Comparison of ENCODE assay signal across 14 cellular contexts in the genomic region with DNA sequence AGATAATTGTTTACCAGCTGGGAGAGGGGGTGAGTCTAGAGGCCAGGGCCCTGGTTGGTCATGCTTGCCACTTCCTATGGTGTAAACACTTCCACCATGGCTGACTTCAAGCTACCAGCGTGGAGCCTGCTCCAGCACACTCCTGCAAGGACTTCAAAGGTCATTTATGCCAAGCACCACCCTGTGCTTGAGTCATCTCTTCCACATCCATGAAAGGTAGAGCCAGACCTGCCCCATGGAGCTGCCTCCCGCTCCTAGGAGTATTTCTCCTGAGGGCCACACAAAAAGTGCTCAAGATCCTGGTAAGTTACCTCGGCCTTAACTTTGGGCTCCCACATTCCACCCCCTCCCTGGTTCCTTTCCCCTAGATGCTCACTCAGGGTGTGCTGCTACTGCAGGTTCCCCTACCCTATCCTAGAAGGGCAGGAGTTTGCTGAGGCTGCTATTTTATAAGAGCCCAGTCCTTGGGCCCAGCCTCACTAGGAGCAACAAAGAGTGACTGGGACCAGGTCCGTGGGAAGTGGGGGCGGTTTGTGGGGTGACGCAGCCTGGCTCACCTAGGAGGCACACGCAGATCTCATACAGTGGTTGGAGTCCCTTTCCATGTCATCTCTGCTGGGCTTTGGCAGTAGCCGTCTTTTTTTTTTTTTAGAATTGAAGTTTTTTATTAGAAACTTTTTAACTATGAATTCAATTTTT. TPM values are rescaled to one million over a fixed set of nuclear protein-coding genes. Genes with fewer than 3 reads are reported as not detected.
DNase-seq lines count a peak whose midpoint lies in the region; ATAC-seq and TF ChIP-seq lines count a peak whose summit lies in the region.
"Had no signal": no experiment of that assay in that cellular context is flagged by ENCODE, and none has a peak within 500 bp of the region (broad histone marks: within the 10 kb centered on the region; RNA-seq: fewer than 3 reads in every experiment).

No MANE protein-coding gene starts in this region.

- no peaks in the 10 kb centered on the region for H3K27me3 ChIP-seq in fibroblast of lung (ENCODE audit: control insufficient read depth, insufficient read depth, low read length)
- H3K27me3 ChIP-seq: transverse colon had no signal

- no peaks in the 10 kb centered on the region for H4K20me1 ChIP-seq in fibroblast of lung (ENCODE audit: control insufficient read depth, extremely low read depth, insufficient read depth, low read length)

- no peak overlapping the region for H3K4me3 Mint-ChIP-seq in activated CD4-positive, alpha-beta T cell treated with anti-CD3 and anti-CD28 coated beads for 36 hours
- no peak overlapping the region for H3K4me3 Mint-ChIP-seq in T-helper 2 cell treated with Interferon-gamma antibody and Interleukin-4, amounts not matched to agents 5 μg/mL and 100 μg/mL, for 36 hours

- CTCF ChIA-PET in activated CD4-positive, alpha-beta T cell treated with anti-CD3 and anti-CD28 coated beads for 36 hours (lab: Charles Lee) = interaction anchor here (1.2 to 1.6 kb wide), 3 partner anchors 17 to 106 kb away, joined by 3 to 5 read pairs (median 4); no protein-coding TSS in a partner anchor

- peak; percentile 57 for ATAC-seq in activated CD4-positive, alpha-beta T cell treated with anti-CD3 and anti-CD28 coated beads for 36 hours
- ATAC-seq in HG03442 (IDR thresholded peaks at IDR 0.05; ENCODE audit: unreplicated experiment) = no peak
- no peak for ATAC-seq in HG03159 (IDR thresholded peaks at IDR 0.05; ENCODE audit: unreplicated experiment)

- H3K9me3 ChIP-seq in fibroblast of lung (ENCODE audit: control insufficient read depth, insufficient read depth, low read depth, low read length) = no peaks in the 10 kb centered on the region
- H3K9me3 ChIP-seq: lower lobe of right lung, transverse colon had no signal

- H3K9me3 Mint-ChIP-seq in activated CD4-positive, alpha-beta T cell treated with anti-CD3 and anti-CD28 coated beads for 36 hours (ENCODE audit: low read depth) = no peaks in the 10 kb centered on the region
- H3K9me3 Mint-ChIP-seq in T-helper 2 cell treated with Interferon-gamma antibody and Interleukin-4, amounts not matched to agents 5 μg/mL and 100 μg/mL, for 36 hours = no peaks in the 10 kb centered on the region

- peak overlapping the region; percentile 19 for H3K4me2 ChIP-seq in fibroblast of lung (ENCODE audit: extremely low read depth, insufficient read depth, low read length)
- H3K4me2 ChIP-seq: KMS-11 had no signal

- POLR2A ChIA-PET in activated CD4-positive, alpha-beta T cell treated with anti-CD3 and anti-CD28 coated beads for 36 hours (lab: Charles Lee) = no interaction called here

- DNase-seq in activated CD4-positive, alpha-beta T cell treated with anti-CD3 and anti-CD28 coated beads for 36 hours = peak; percentile 63
- no peak for DNase-seq in activated CD4-positive, alpha-beta T cell treated with anti-CD3 and anti-CD28 coated beads, Interleukin-2, amount 50 U/mL, for 1 hour
- DNase-seq in T-helper 2 cell treated with Interferon-gamma antibody and Interleukin-4, amounts not matched to agents 5 μg/mL and 100 μg/mL, for 36 hours (ENCODE audit: low spot score) = peak; percentile 51
- DNase-seq in fibroblast of lung (ENCODE audit: low read depth in 2 of 2) (peak in 1 of 2 donors; percentile 81), NCI-H1092 treated with DMSO at 0.1 percent for 48 hours (lab: John Stamatoyannopoulos, UW) (no peak)
- DNase-seq in stimulated activated CD4-positive, alpha-beta T cell treated with anti-CD3 and anti-CD28 coated beads, TNF-alpha, amount 100 ng/mL, for 24 hours (ENCODE audit: low read depth in 3 of 3) = peak in 2 of 3 experiments; percentile 7 to 43
- DNase-seq: lower lobe of right lung, NCI-H82, transverse colon had no signal

- no peak overlapping the region for H3K9ac ChIP-seq in fibroblast of lung (ENCODE audit: insufficient read depth, low read length)
- H3K9ac ChIP-seq: KMS-11 had no signal

- H3K27me3 Mint-ChIP-seq in activated CD4-positive, alpha-beta T cell treated with anti-CD3 and anti-CD28 coated beads for 36 hours = peaks cover 12% of the 10 kb centered on the region
- no peaks in the 10 kb centered on the region for H3K27me3 Mint-ChIP-seq in T-helper 2 cell treated with Interferon-gamma antibody and Interleukin-4, amounts not matched to agents 5 μg/mL and 100 μg/mL, for 36 hours (ENCODE audit: low read depth)

- peak overlapping the region; percentile 43 for H3K27ac ChIP-seq in fibroblast of lung (ENCODE audit: insufficient read depth, low read length)
- H3K27ac ChIP-seq: KMS-11, lower lobe of right lung had no signal

- intact Hi-C loops in activated CD4-positive, alpha-beta T cell treated with anti-CD3 and anti-CD28 coated beads for 36 hours (cut with DNase I, micrococcal nuclease) = loop anchor here in 1 of 2 experiments (2.0 kb wide), 1 partner anchor 50 kb away; no protein-coding TSS in a partner anchor

- H2AFZ ChIP-seq in fibroblast of lung (ENCODE audit: low read length) = no peak overlapping the region

- H3K4me1 Mint-ChIP-seq in activated CD4-positive, alpha-beta T cell treated with anti-CD3 and anti-CD28 coated beads for 36 hours = peaks cover 34% of the 10 kb centered on the region
- H3K4me1 Mint-ChIP-seq in T-helper 2 cell treated with Interferon-gamma antibody and Interleukin-4, amounts not matched to agents 5 μg/mL and 100 μg/mL, for 36 hours (ENCODE audit: low read depth) = peaks cover 3% of the 10 kb centered on the region

- peak overlapping the region in 1 of 4 experiments; percentile 4 for H3K4me3 ChIP-seq in fibroblast of lung (replicated peaks in 1 of 4; ENCODE audit: control extremely low read depth in 1 of 4, insufficient read depth in 1 of 4, low read depth in 3 of 4, low read length in 4 of 4)
- H3K4me3 ChIP-seq: transverse colon had no signal

- TF ChIP-seq CTCF in fibroblast of lung (conservative IDR thresholded peaks at IDR 0.05 in 1 of 2, IDR thresholded peaks at IDR 0.05 in 1 of 2; ENCODE audit: low read depth in 1 of 2, low read length in 2 of 2) = no peak

- peaks cover 19% of the 10 kb centered on the region for H3K4me1 ChIP-seq in fibroblast of lung (ENCODE audit: control insufficient read depth, extremely low read depth, insufficient read depth, low read length)

- H3K79me2 ChIP-seq in fibroblast of lung (ENCODE audit: control insufficient read depth, insufficient read depth, low read length) = no peaks in the 10 kb centered on the region

- no peak overlapping the region for H3K27ac Mint-ChIP-seq in activated CD4-positive, alpha-beta T cell treated with anti-CD3 and anti-CD28 coated beads for 36 hours
- no peak overlapping the region for H3K27ac Mint-ChIP-seq in T-helper 2 cell treated with Interferon-gamma antibody and Interleukin-4, amounts not matched to agents 5 μg/mL and 100 μg/mL, for 36 hours

- H3K36me3 Mint-ChIP-seq in activated CD4-positive, alpha-beta T cell treated with anti-CD3 and anti-CD28 coated beads for 36 hours (ENCODE audit: low read depth) = no peaks in the 10 kb centered on the region
- no peaks in the 10 kb centered on the region for H3K36me3 Mint-ChIP-seq in T-helper 2 cell treated with Interferon-gamma antibody and Interleukin-4, amounts not matched to agents 5 μg/mL and 100 μg/mL, for 36 hours (ENCODE audit: low read depth)

- no peaks in the 10 kb centered on the region for H3K36me3 ChIP-seq in fibroblast of lung (ENCODE audit: control insufficient read depth, insufficient read depth, low read length)
- H3K36me3 ChIP-seq: lower lobe of right lung, transverse colon had no signal

RNA-seq across cellular contexts. Expression of a gene that starts 2.4 kb away (rescaled TPM):
- total RNA-seq in activated CD4-positive, alpha-beta T cell treated with anti-CD3 and anti-CD28 coated beads for 36 hours = not detected
- total RNA-seq in fibroblast of lung = 5.4 and 9.1 TPM in 2 replicates
- polyA plus RNA-seq in fibroblast of lung = 15.5 and 20.1 TPM in 2 replicates
- 13.6 and 17.8 TPM in 2 replicates for polyA plus RNA-seq in fibroblast of lung (2012)
- polyA minus RNA-seq in fibroblast of lung (ENCODE audit: low replicate concordance) = 9.2 and 19.4 TPM in 2 replicates
- total RNA-seq: T-helper 2 cell treated with Interferon-gamma antibody and Interleukin-4, amounts not matched to agents 100 ng/mL and 5 ng/mL, for 36 hours had no signal

RNA-seq across cellular contexts. Expression of a gene that starts 22.9 kb away (rescaled TPM):
- total RNA-seq in activated CD4-positive, alpha-beta T cell treated with anti-CD3 and anti-CD28 coated beads for 36 hours = not detected
- not detected in 2 replicates for total RNA-seq in fibroblast of lung
- not detected in 2 replicates for polyA plus RNA-seq in fibroblast of lung
- 0.13 TPM in 1 of 2 replicates, not detected in the other for polyA plus RNA-seq in fibroblast of lung (2012)
- polyA minus RNA-seq in fibroblast of lung (ENCODE audit: low replicate concordance) = not detected in 2 replicates
- total RNA-seq: fibroblast of villous mesenchyme; T-helper 2 cell treated with Interferon-gamma antibody and Interleukin-4, amounts not matched to agents 100 ng/mL and 5 ng/mL, for 36 hours had no signal

RNA-seq across cellular contexts. Expression of a gene that starts 52.2 kb away (rescaled TPM):
- total RNA-seq in activated CD4-positive, alpha-beta T cell treated with anti-CD3 and anti-CD28 coated beads for 36 hours = not detected
- not detected in 2 replicates for total RNA-seq in fibroblast of lung
- not detected in 2 replicates for polyA plus RNA-seq in fibroblast of lung
- polyA plus RNA-seq in fibroblast of lung (2012) = not detected in 2 replicates
- not detected in 2 replicates for polyA minus RNA-seq in fibroblast of lung (ENCODE audit: low replicate concordance)
- total RNA-seq: fibroblast of villous mesenchyme; T-helper 2 cell treated with Interferon-gamma antibody and Interleukin-4, amounts not matched to agents 100 ng/mL and 5 ng/mL, for 36 hours had no signal

RNA-seq across cellular contexts. Expression of a gene that starts 57.5 kb away (rescaled TPM):
- not detected for total RNA-seq in activated CD4-positive, alpha-beta T cell treated with anti-CD3 and anti-CD28 coated beads for 36 hours
- total RNA-seq in fibroblast of lung = not detected in 2 replicates
- polyA plus RNA-seq in fibroblast of lung = not detected in 2 replicates
- not detected in 2 replicates for polyA plus RNA-seq in fibroblast of lung (2012)
- not detected in 2 replicates for polyA minus RNA-seq in fibroblast of lung (ENCODE audit: low replicate concordance)
- total RNA-seq: fibroblast of villous mesenchyme; T-helper 2 cell treated with Interferon-gamma antibody and Interleukin-4, amounts not matched to agents 100 ng/mL and 5 ng/mL, for 36 hours; transverse colon had no signal

Comparison
In these comparisons a context has a peak if more than half of its experiments do, and no peak if none do; other contexts are left out.
1. DNase-seq: peak in activated CD4-positive, alpha-beta T cell treated with anti-CD3 and anti-CD28 coated beads for 36 hours (single experiment), T-helper 2 cell treated with Interferon-gamma antibody and Interleukin-4, amounts not matched to agents 5 μg/mL and 100 μg/mL, for 36 hours (single experiment) and stimulated activated CD4-positive, alpha-beta T cell treated with anti-CD3 and anti-CD28 coated beads, TNF-alpha, amount 100 ng/mL, for 24 hours (2 of 3); none in activated CD4-positive, alpha-beta T cell treated with anti-CD3 and anti-CD28 coated beads, Interleukin-2, amount 50 U/mL, for 1 hour (single experiment) and NCI-H1092 treated with DMSO at 0.1 percent for 48 hours (single experiment).